ENCODE assay signal across 26 cellular contexts in the genomic region with DNA sequence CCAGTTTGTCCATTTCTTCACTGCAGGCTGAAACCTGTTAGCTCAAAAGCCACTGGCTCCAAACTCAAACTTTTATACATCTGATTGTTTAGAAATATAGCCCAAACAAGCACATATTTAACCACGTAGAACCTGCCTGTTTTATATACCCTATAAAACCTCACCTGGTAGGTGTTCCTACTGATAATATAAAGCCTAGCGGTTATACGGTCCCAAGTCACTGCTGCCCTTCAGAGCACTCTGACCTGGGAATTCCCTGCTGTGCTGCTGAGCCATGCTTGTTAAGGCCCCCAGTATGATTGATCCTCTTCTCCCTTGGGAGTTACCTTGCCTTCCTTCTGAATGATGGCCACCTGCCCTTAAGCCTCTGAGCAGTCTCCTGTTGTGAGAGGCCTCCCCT.
"Had no signal": no experiment of that assay in that cellular context is flagged by ENCODE, and none has a peak within 500 bp of the region (broad histone marks: within the 10 kb centered on the region; RNA-seq: fewer than 3 reads in every experiment).

No MANE protein-coding gene starts in this region.

- H3K9me3 ChIP-seq: esophagus muscularis mucosa, gastrocnemius medialis had no signal

- H3K36me3 ChIP-seq: brain microvascular endothelial cell, esophagus muscularis mucosa, gastrocnemius medialis had no signal

- H3K27ac ChIP-seq: brain microvascular endothelial cell, esophagus muscularis mucosa, foreskin keratinocyte, gastrocnemius medialis had no signal

- H3K4me1 ChIP-seq: esophagus muscularis mucosa, foreskin keratinocyte, gastrocnemius medialis had no signal

- H3K27me3 ChIP-seq: brain microvascular endothelial cell, esophagus muscularis mucosa, foreskin keratinocyte, gastrocnemius medialis had no signal

- DNase-seq: activated CD4-positive, alpha-beta memory T cell treated with anti-CD3 and anti-CD28 coated beads for 36 hours; activated CD4-positive, alpha-beta T cell treated with anti-CD3 and anti-CD28 coated beads for 36 hours; activated CD4-positive, alpha-beta T cell treated with anti-CD3 and anti-CD28 coated beads, Interleukin-2, amount 10 ng/mL, durations not matched to agents 24 days and 14 days; activated CD4-positive, CD25-positive, alpha-beta regulatory T cell; activated CD4-positive, CD25-positive, alpha-beta regulatory T cell treated with anti-CD3 and anti-CD28 coated beads, Interleukin-2, amount 50 U/mL, for 72 hours; activated CD8-positive, alpha-beta memory T cell treated with anti-CD3 and anti-CD28 coated beads, Interleukin-2, amount 10 ng/mL, durations not matched to agents 7 days and 5 days; activated CD8-positive, alpha-beta memory T cell treated with anti-CD3 and anti-CD28 coated beads, Interleukin-2, amount 50 U/mL, for 4 hours; activated CD8-positive, alpha-beta T cell treated with anti-CD3 and anti-CD28 coated beads, Interleukin-2, amount 10 ng/mL, durations not matched to agents 7 days and 5 days; activated gamma-delta T cell; activated naive CD4-positive, alpha-beta T cell treated with anti-CD3 and anti-CD28 coated beads, Interleukin-2, amount 50 U/mL, for 16 hours; activated naive CD4-positive, alpha-beta T cell treated with Interleukin-2 at 50 U/mL for 16 hours; activated T-cell treated with anti-CD3 and anti-CD28 coated beads, Interleukin-2, amount 50 U/mL, for 1 hour; activated T-cell treated with anti-CD3 and anti-CD28 coated beads, Interleukin-2, amount 50 U/mL, for 72 hours; amniotic stem cell; anterior cingulate cortex; brain microvascular endothelial cell; cortex of kidney; dermis blood vessel endothelial cell; effector CD4-positive, alpha-beta T cell; effector memory CD8-positive, alpha-beta T cell; erythroblast; foreskin keratinocyte; gastrocnemius medialis; glutamatergic neuron; T-helper 2 cell had no signal

- H3K4me3 ChIP-seq: esophagus muscularis mucosa, gastrocnemius medialis had no signal

- ATAC-seq: activated CD4-positive, alpha-beta T cell treated with anti-CD3 and anti-CD28 coated beads for 36 hours; activated CD8-positive, alpha-beta memory T cell treated with anti-CD3 and anti-CD28 coated beads, Interleukin-2, amount 10 ng/mL, durations not matched to agents 7 days and 5 days; activated CD8-positive, alpha-beta T cell treated with anti-CD3 and anti-CD28 coated beads, Interleukin-2, amount 10 ng/mL, durations not matched to agents 7 days and 5 days; activated T-cell treated with anti-CD3 and anti-CD28 coated beads, Interleukin-2, amount 50 U/mL, for 72 hours; effector memory CD8-positive, alpha-beta T cell; foreskin keratinocyte; gastrocnemius medialis had no signal
